31 cellular contexts compared by ENCODE assay signal in genomic region chr1:109379422-109379821, GRCh38. TPM values are rescaled to one million over a fixed set of nuclear protein-coding genes. Genes with fewer than 3 reads are reported as not detected.
DNase-seq lines count a peak whose midpoint lies in the region; ATAC-seq and TF ChIP-seq lines count a peak whose summit lies in the region.
"Had no signal": no experiment of that assay in that cellular context is flagged by ENCODE, and none has a peak within 500 bp of the region (broad histone marks: within the 10 kb centered on the region; RNA-seq: fewer than 3 reads in every experiment).

No MANE protein-coding gene starts in this region.

- H3K4me3 Mint-ChIP-seq in CD4-positive, alpha-beta memory T cell, result no peak overlapping the region
- H3K4me3 Mint-ChIP-seq: CD14-positive monocyte; stimulated activated naive CD8-positive, alpha-beta T cell treated with anti-CD3 and anti-CD28 coated beads, Interleukin-15, Interleukin-2, amounts not matched to agents 100 ng/mL and 50 ng/mL, for 24 hours; type B pancreatic cell had no signal

- peaks cover 3 to 8% of the 10 kb centered on the region in 2 donors for H3K27me3 Mint-ChIP-seq in CD4-positive, alpha-beta memory T cell
- H3K27me3 Mint-ChIP-seq: stimulated activated naive CD8-positive, alpha-beta T cell treated with anti-CD3 and anti-CD28 coated beads, Interleukin-15, Interleukin-2, amounts not matched to agents 100 ng/mL and 50 ng/mL, for 24 hours; type B pancreatic cell had no signal

- H3K36me3 Mint-ChIP-seq in CD4-positive, alpha-beta memory T cell, result no peaks in the 10 kb centered on the region

- H3K4me3 ChIP-seq in PC-3 (ENCODE audit: low read length) (no peak overlapping the region; the same call in 1 of the 2 replicates), thymus (ENCODE audit: low read length) (no peak overlapping the region)
- H3K4me3 ChIP-seq in CD4-positive, alpha-beta memory T cell (ENCODE audit: low read length in 2 of 2), result no peak overlapping the region
- H3K4me3 ChIP-seq: adrenal gland, left lung, SJCRH30, skin epidermis had no signal

- CTCF ChIA-PET in PC-3 (lab: Charles Lee), result interaction anchor here (0.6 to 1.7 kb wide), 2 partner anchors 19 to 297 kb away, joined by 5 to 7 read pairs; partner anchors contain the start of gene SORT1
- CTCF ChIA-PET in CD4-positive, alpha-beta memory T cell (lab: Charles Lee; ENCODE audit: partially characterized antibody), result no interaction called here

- no peak overlapping the region for H3K9ac ChIP-seq in PC-3 (ENCODE audit: low read length)

- no peak for TF ChIP-seq CTCF in PC-3 (conservative IDR thresholded peaks at IDR 0.05; ENCODE audit: low read depth, low read length)

- H3K27ac Mint-ChIP-seq in CD4-positive, alpha-beta memory T cell, result no peak overlapping the region
- H3K27ac Mint-ChIP-seq: CD14-positive monocyte; stimulated activated naive CD8-positive, alpha-beta T cell treated with anti-CD3 and anti-CD28 coated beads, Interleukin-15, Interleukin-2, amounts not matched to agents 100 ng/mL and 50 ng/mL, for 24 hours; type B pancreatic cell had no signal

- POLR2A ChIA-PET in PC-3 (lab: Charles Lee; ENCODE audit: unreplicated experiment), result interaction anchor here (0.6 to 0.7 kb wide), 3 partner anchors 279 to 675 kb away, joined by 3 to 5 read pairs (median 3); no protein-coding TSS in a partner anchor
- POLR2A ChIA-PET in CD4-positive, alpha-beta memory T cell (lab: Charles Lee; ENCODE audit: partially characterized antibody), result interaction anchor here (0.5 kb wide), 1 partner anchor 62 kb away, joined by 3 read pairs; no protein-coding TSS in a partner anchor

- 96% methylated on average over 3 of the region's 3 CpGs for WGBS in thymus

- H4K20me1 ChIP-seq in PC-3 (ENCODE audit: low read length), result no peaks in the 10 kb centered on the region

- intact Hi-C loops in PC-3 (cut with micrococcal nuclease), result no loop called here
- intact Hi-C loops in left ventricle myocardium superior (cut with micrococcal nuclease), result no loop called here
- intact Hi-C loops in CD4-positive, alpha-beta memory T cell (cut with micrococcal nuclease), result no loop called here

- no peaks in the 10 kb centered on the region for H3K9me3 Mint-ChIP-seq in CD4-positive, alpha-beta memory T cell
- H3K9me3 Mint-ChIP-seq: stimulated activated naive CD8-positive, alpha-beta T cell treated with anti-CD3 and anti-CD28 coated beads, Interleukin-15, Interleukin-2, amounts not matched to agents 100 ng/mL and 50 ng/mL, for 24 hours; type B pancreatic cell had no signal

- H3K27me3 ChIP-seq in PC-3 (ENCODE audit: low read length), result no peaks in the 10 kb centered on the region
- no peaks in the 10 kb centered on the region for H3K27me3 ChIP-seq in thymus (ENCODE audit: control insufficient read depth, insufficient read depth)
- no peaks in the 10 kb centered on the region for H3K27me3 ChIP-seq in CD4-positive, alpha-beta memory T cell (ENCODE audit: insufficient read depth, low read length)
- H3K27me3 ChIP-seq: adrenal gland, brain microvascular endothelial cell, left lung, neutrophil, SJCRH30 had no signal

- H3K4me1 ChIP-seq in PC-3 (ENCODE audit: insufficient read depth, low read length) (peaks cover 28% of the 10 kb centered on the region), thymus (ENCODE audit: control insufficient read depth, insufficient read depth, low read length) (no peaks in the 10 kb centered on the region)
- no peaks in the 10 kb centered on the region for H3K4me1 ChIP-seq in CD4-positive, alpha-beta memory T cell (ENCODE audit: insufficient read depth, low read length)

- H3K36me3 ChIP-seq in PC-3 (ENCODE audit: low read depth, low read length), result no peaks in the 10 kb centered on the region
- H3K36me3 ChIP-seq in thymus (ENCODE audit: control insufficient read depth, insufficient read depth), result no peaks in the 10 kb centered on the region
- no peaks in the 10 kb centered on the region for H3K36me3 ChIP-seq in CD4-positive, alpha-beta memory T cell (ENCODE audit: insufficient read depth, low read length)
- H3K36me3 ChIP-seq: adrenal gland, brain microvascular endothelial cell, left lung, neutrophil, SJCRH30 had no signal

- peak; percentile 98 for ATAC-seq in PC-3
- peak; percentile 15 for ATAC-seq in left ventricle myocardium superior
- ATAC-seq: left lung, Panc1 had no signal

- H3K9me3 ChIP-seq in PC-3 (ENCODE audit: low read length), result no peaks in the 10 kb centered on the region
- no peaks in the 10 kb centered on the region for H3K9me3 ChIP-seq in thymus (ENCODE audit: control insufficient read depth)
- no peaks in the 10 kb centered on the region for H3K9me3 ChIP-seq in CD4-positive, alpha-beta memory T cell (ENCODE audit: control insufficient read depth in 1 of 2, low read length in 2 of 2)
- H3K9me3 ChIP-seq: adrenal gland, left lung, neutrophil had no signal

- H3K27ac ChIP-seq in PC-3 (ENCODE audit: low read length) (peak overlapping the region; percentile 64), thymus (ENCODE audit: low read depth) (peak overlapping the region; percentile 42)
- H3K27ac ChIP-seq in CD4-positive, alpha-beta memory T cell (ENCODE audit: low read depth, low read length), result no peak overlapping the region
- H3K27ac ChIP-seq: adrenal gland, brain microvascular endothelial cell, left lung, neutrophil, SJCRH30, skin epidermis had no signal

- no peaks in the 10 kb centered on the region for H3K9me2 ChIP-seq in PC-3 (replicated peaks; ENCODE audit: low read length)

- H2AFZ ChIP-seq in PC-3 (ENCODE audit: low read length), result no peak overlapping the region

- H3K4me2 ChIP-seq in PC-3 (ENCODE audit: low read length), result peak overlapping the region; percentile 65

- no peaks in the 10 kb centered on the region for H3K4me1 Mint-ChIP-seq in CD4-positive, alpha-beta memory T cell

- no peaks in the 10 kb centered on the region for H3F3A ChIP-seq in PC-3 (ENCODE audit: low read length, unreplicated experiment)

- H3K79me2 ChIP-seq in PC-3 (ENCODE audit: low read length), result 0 out of 2 replicates have a peak, but pooled peaks cover 16% of the 10 kb centered on the region

- peak; percentile 34 for DNase-seq in EL
- DNase-seq in PC-3, result peak; percentile 67
- no peak for DNase-seq in left ventricle myocardium superior
- no peak for DNase-seq in CD4-positive, alpha-beta memory T cell
- DNase-seq in iPS-NIHi11 (ENCODE audit: low spot score), result no peak
- no peak for DNase-seq in NCI-H774 (lab: John Stamatoyannopoulos, UW)
- DNase-seq: activated CD4-positive, alpha-beta T cell treated with anti-CD3 and anti-CD28 coated beads, Interleukin-2, amount 50 U/mL, for 4 hours; activated CD4-positive, CD25-positive, alpha-beta regulatory T cell; activated naive CD4-positive, alpha-beta T cell treated with Interleukin-2 at 50 U/mL for 16 hours; adrenal gland; brain microvascular endothelial cell; Calu3; DND-41; effector memory CD4-positive, alpha-beta T cell; foreskin melanocyte; Kasumi-1; left lung; MV-4-11; NCI-H1694 treated with DMSO at 0.1 percent for 48 hours; NCI-H2171; NCI-H524; NK-92 treated with Interleukin-12 subunit alpha and Interleukin-12 subunit beta, amount 100 ng/mL, for 24 hours; SJCRH30; T-helper 1 cell had no signal

- no TSS peak for BruUV-seq in PC-3 (replicated peaks; lab: Mats Ljungman, UMichigan)

RNA-seq across cellular contexts. Expression of gene SORT1, which starts 18.3 kb away (rescaled TPM):
- 9.2 and 14.3 TPM in 2 replicates for total RNA-seq in PC-3 (2014; rRNA removed)
- 117 TPM for total RNA-seq in left ventricle myocardium superior
- 10.3 TPM for polyA plus RNA-seq in thymus
- total RNA-seq in CD4-positive, alpha-beta memory T cell, result under 1 TPM; 0.69 to 0.93 TPM
- polyA plus RNA-seq in CD4-positive, alpha-beta memory T cell, result not detected

RNA-seq across cellular contexts. Expression of gene PSMA5, which starts 46.8 kb away (rescaled TPM):
- total RNA-seq in PC-3 (2014; rRNA removed) (84.1 and 86.9 TPM in 2 replicates), left ventricle myocardium superior (50.8 TPM)
- 72.3 TPM for polyA plus RNA-seq in thymus
- 10 to 100 TPM; 87.7 to 90.2 TPM for total RNA-seq in CD4-positive, alpha-beta memory T cell
- 100 to 1,000 TPM in 1 of 2 donors, 10 to 100 TPM in 1; 96.7 to 122 TPM for polyA plus RNA-seq in CD4-positive, alpha-beta memory T cell

Comparison
In these comparisons a context has a peak if more than half of its experiments do, and no peak if none do; other contexts are left out.
1. DNase-seq: peak in EL (single experiment) and PC-3 (single experiment); none in left ventricle myocardium superior (single experiment), CD4-positive, alpha-beta memory T cell (0 of 5), iPS-NIHi11 (single experiment) and NCI-H774 (single experiment).